In the genomic region with DNA sequence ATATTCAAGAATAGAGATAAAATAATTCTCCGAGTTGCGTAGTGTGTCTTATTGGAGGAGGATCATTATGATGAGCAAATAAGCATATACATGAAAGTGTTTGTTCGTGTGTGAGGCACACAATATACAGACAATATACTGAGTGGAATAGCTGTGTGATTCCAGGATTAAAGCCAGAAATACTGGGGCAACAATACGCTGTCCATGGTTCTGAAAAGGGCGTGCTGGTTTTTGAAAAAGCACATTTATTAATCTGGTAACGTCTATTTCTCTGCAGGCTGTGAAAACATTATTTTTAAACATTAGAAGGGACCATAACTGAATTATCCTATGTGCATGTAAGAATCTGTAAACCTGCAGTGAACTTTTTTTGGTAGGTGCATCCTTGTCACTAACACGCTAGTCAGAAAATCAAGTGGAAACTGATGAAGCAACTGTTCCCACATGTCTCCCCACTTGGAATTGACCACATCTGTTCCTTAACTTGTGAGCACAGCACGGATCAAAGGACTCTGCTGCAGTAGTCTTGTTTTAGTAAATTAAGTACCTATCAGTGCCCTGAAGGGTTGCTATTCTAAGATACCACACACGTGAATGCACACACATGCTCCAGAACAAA, we compare ENCODE assay signal across 13 cellular contexts.
DNase-seq lines count a peak whose midpoint lies in the region; ATAC-seq and TF ChIP-seq lines count a peak whose summit lies in the region.
"Had no signal": no experiment of that assay in that cellular context is flagged by ENCODE, and none has a peak within 500 bp of the region (broad histone marks: within the 10 kb centered on the region; RNA-seq: fewer than 3 reads in every experiment).

No MANE protein-coding gene starts in this region.

- H3K4me2 ChIP-seq in smooth muscle cell = no peak overlapping the region

- intact Hi-C loops in Calu3 (cut with micrococcal nuclease; ENCODE audit: unreplicated experiment) = no loop called here
- intact Hi-C loops in left lung (cut with DNase I) = no loop called here

- no peaks in the 10 kb centered on the region for H3K4me1 ChIP-seq in left lung
- H3K4me1 ChIP-seq in smooth muscle cell (ENCODE audit: low read depth) = no peaks in the 10 kb centered on the region

- H3K4me3 ChIP-seq in LNCaP clone FGC (ENCODE audit: low read depth, low read length) (no peak overlapping the region), astrocyte of the spinal cord (ENCODE audit: low read depth, low read length) (no peak overlapping the region), left lung (no peak overlapping the region), smooth muscle cell (no peak overlapping the region)

- DNase-seq in Calu3 = peak; percentile 46
- DNase-seq in LNCaP clone FGC (ENCODE audit: low read depth) = peak; percentile 4
- DNase-seq in astrocyte of the spinal cord (ENCODE audit: low read depth, low spot score) = peak; percentile 17
- no peak for DNase-seq in left lung
- no peak for DNase-seq in smooth muscle cell (lab: John Stamatoyannopoulos, UW; ENCODE audit: unreplicated experiment)
- DNase-seq in DMS53 treated with DMSO at 0.1 percent for 48 hours (lab: John Stamatoyannopoulos, UW; ENCODE audit: unreplicated experiment) = no peak
- DNase-seq: CD8-positive, alpha-beta T cell; IMR-90; NCI-H510A treated with DMSO at 0.1 percent for 48 hours had no signal

- WGBS in smooth muscle cell (ENCODE audit: low lambda C conversion rate) = 48% methylated on average over 9 of the region's 9 CpGs

- no peak overlapping the region for H2AFZ ChIP-seq in smooth muscle cell (ENCODE audit: low read depth)

- TF ChIP-seq CTCF in Calu3 (IDR thresholded peaks at IDR 0.05; ENCODE audit: unreplicated experiment) (no peak), LNCaP clone FGC (IDR thresholded peaks at IDR 0.05; ENCODE audit: control insufficient read depth, extremely low read depth, insufficient read depth) (no peak), astrocyte of the spinal cord (IDR thresholded peaks at IDR 0.05; ENCODE audit: low read depth, low read length) (no peak), left lung (IDR thresholded peaks at IDR 0.05) (no peak), smooth muscle cell (IDR thresholded peaks at IDR 0.05; ENCODE audit: borderline replicate concordance, insufficient read depth, poor library complexity, severe bottlenecking) (no peak)

- no peak overlapping the region for H3K9ac ChIP-seq in smooth muscle cell (ENCODE audit: low read depth)

- in situ Hi-C loops in astrocyte of the spinal cord (cut with HindIII; ENCODE audit: low sequenced_read_pairs) = no loop called here

- no TSS peak for BruUV-seq in Calu3 (replicated peaks; lab: Mats Ljungman, UMichigan)

- H3K27me3 ChIP-seq in left lung (no peaks in the 10 kb centered on the region), smooth muscle cell (ENCODE audit: low read depth) (no peaks in the 10 kb centered on the region)

- no peaks in the 10 kb centered on the region for H3K4me1 Mint-ChIP-seq in Calu3 (ENCODE audit: low read depth, unreplicated experiment)
- H3K4me1 Mint-ChIP-seq: central memory CD8-positive, alpha-beta T cell had no signal

- ATAC-seq in left lung (peak; percentile 37), GM21717 (IDR thresholded peaks at IDR 0.05; ENCODE audit: unreplicated experiment) (no peak), HG03196 (IDR thresholded peaks at IDR 0.05; ENCODE audit: unreplicated experiment) (no peak)
- ATAC-seq: CD8-positive, alpha-beta T cell had no signal

- H3F3A ChIP-seq in smooth muscle cell (ENCODE audit: low read depth) = no peaks in the 10 kb centered on the region

- H3K4me3 Mint-ChIP-seq in Calu3 (ENCODE audit: low read depth, unreplicated experiment) = no peak overlapping the region
- H3K4me3 Mint-ChIP-seq: CD8-positive, alpha-beta T cell; central memory CD8-positive, alpha-beta T cell; T-helper 1 cell treated with Interleukin-12 subunit alpha and Interleukin-12 subunit beta and Interleukin-4 antibody, amounts not matched to agents 30 μg/mL and 1 μg/mL, for 36 hours had no signal

- no peak overlapping the region for H3K27ac Mint-ChIP-seq in Calu3 (ENCODE audit: unreplicated experiment)
- H3K27ac Mint-ChIP-seq: CD8-positive, alpha-beta T cell; T-helper 1 cell treated with Interleukin-12 subunit alpha and Interleukin-12 subunit beta and Interleukin-4 antibody, amounts not matched to agents 30 μg/mL and 1 μg/mL, for 36 hours had no signal

- no peaks in the 10 kb centered on the region for H3K27me3 Mint-ChIP-seq in Calu3 (ENCODE audit: unreplicated experiment)
- H3K27me3 Mint-ChIP-seq: central memory CD8-positive, alpha-beta T cell had no signal

- H3K36me3 Mint-ChIP-seq in Calu3 (ENCODE audit: insufficient read depth, unreplicated experiment) = no peaks in the 10 kb centered on the region
- H3K36me3 Mint-ChIP-seq: CD8-positive, alpha-beta T cell had no signal

- CTCF ChIA-PET in Calu3 (lab: Charles Lee) = no interaction called here

- no peaks in the 10 kb centered on the region for H3K79me2 ChIP-seq in smooth muscle cell (ENCODE audit: low read depth)

- no peaks in the 10 kb centered on the region for H4K20me1 ChIP-seq in smooth muscle cell (ENCODE audit: low read depth)

- no peaks in the 10 kb centered on the region for H3K36me3 ChIP-seq in left lung
- H3K36me3 ChIP-seq in smooth muscle cell (ENCODE audit: low read depth) = no peaks in the 10 kb centered on the region

- H3K27ac ChIP-seq in left lung (no peak overlapping the region), smooth muscle cell (ENCODE audit: low read depth) (no peak overlapping the region)

- no peaks in the 10 kb centered on the region for H3K9me3 Mint-ChIP-seq in Calu3 (ENCODE audit: low read depth, unreplicated experiment)

- H3K9me3 ChIP-seq in left lung (no peaks in the 10 kb centered on the region), smooth muscle cell (replicated peaks; ENCODE audit: low read depth) (no peaks in the 10 kb centered on the region)

Comparison
In these comparisons a context has a peak if more than half of its experiments do, and no peak if none do; other contexts are left out.
1. DNase-seq: peak in Calu3 (single experiment), LNCaP clone FGC (single experiment) and astrocyte of the spinal cord (single experiment); none in left lung (0 of 2), smooth muscle cell (single experiment) and DMS53 treated with DMSO at 0.1 percent for 48 hours (single experiment).